ENCODE assay signal across 8 cellular contexts in genomic region chr1:219066631-219067349, GRCh38.
DNase-seq lines count a peak whose midpoint lies in the region; ATAC-seq lines count a peak whose summit lies in the region.

No MANE protein-coding gene starts in this region.

- peaks cover 4% of the 10 kb centered on the region for H3K9me3 Mint-ChIP-seq in activated CD4-positive, alpha-beta T cell treated with anti-CD3 and anti-CD28 coated beads for 36 hours (ENCODE audit: low read depth)

- H3K27me3 ChIP-seq in rectal smooth muscle tissue (ENCODE audit: control insufficient read depth, insufficient read depth, low read length) = no peaks in the 10 kb centered on the region

- peaks cover 3% of the 10 kb centered on the region for H3K4me1 ChIP-seq in rectal smooth muscle tissue (ENCODE audit: control insufficient read depth, insufficient read depth, low read length)

- H3K36me3 Mint-ChIP-seq in activated CD4-positive, alpha-beta T cell treated with anti-CD3 and anti-CD28 coated beads for 36 hours (ENCODE audit: low read depth) = no peaks in the 10 kb centered on the region

- no peaks in the 10 kb centered on the region for H3K36me3 ChIP-seq in rectal smooth muscle tissue (ENCODE audit: control insufficient read depth, insufficient read depth, low read length)

- no peak overlapping the region for H3K4me3 Mint-ChIP-seq in activated CD4-positive, alpha-beta T cell treated with anti-CD3 and anti-CD28 coated beads for 36 hours

- H3K9ac ChIP-seq in rectal smooth muscle tissue (ENCODE audit: low read length) = no peak overlapping the region

- H3K27ac ChIP-seq in rectal smooth muscle tissue (ENCODE audit: low read depth, low read length) = peak overlapping the region; percentile 7

- POLR2A ChIA-PET in activated CD4-positive, alpha-beta T cell treated with anti-CD3 and anti-CD28 coated beads for 36 hours (lab: Charles Lee) = no interaction called here

- CTCF ChIA-PET in activated CD4-positive, alpha-beta T cell treated with anti-CD3 and anti-CD28 coated beads for 36 hours (lab: Charles Lee) = interaction anchor here (0.6 kb wide), 1 partner anchor 383 kb away, joined by 3 read pairs; no protein-coding TSS in a partner anchor

- H3K27ac Mint-ChIP-seq in activated CD4-positive, alpha-beta T cell treated with anti-CD3 and anti-CD28 coated beads for 36 hours = no peak overlapping the region

- no peak overlapping the region for H3K4me3 ChIP-seq in rectal smooth muscle tissue (ENCODE audit: low read length)

- no peak for DNase-seq in activated CD4-positive, alpha-beta T cell treated with anti-CD3 and anti-CD28 coated beads for 36 hours
- no peak for DNase-seq in activated CD4-positive, alpha-beta T cell treated with anti-CD3 and anti-CD28 coated beads, Interleukin-2, amount 50 U/mL, for 4 hours
- DNase-seq in NCI-H226 (peak; percentile 10), fibroblast of peridontal ligament (ENCODE audit: extremely low read depth) (peak; percentile 85), NOMO-1 treated with DMSO at 0.1 percent for 48 hours (lab: John Stamatoyannopoulos, UW; ENCODE audit: unreplicated experiment) (no peak)
- DNase-seq in activated CD4-positive, alpha-beta T cell treated with anti-CD3 and anti-CD28 coated beads for 48 hours = no peak

- H3K27me3 Mint-ChIP-seq in activated CD4-positive, alpha-beta T cell treated with anti-CD3 and anti-CD28 coated beads for 36 hours = peaks cover 2% of the 10 kb centered on the region

- H3K4me1 Mint-ChIP-seq in activated CD4-positive, alpha-beta T cell treated with anti-CD3 and anti-CD28 coated beads for 36 hours = peaks cover 3% of the 10 kb centered on the region

- peak; percentile 49 for ATAC-seq in activated CD4-positive, alpha-beta T cell treated with anti-CD3 and anti-CD28 coated beads for 36 hours
- no peak for ATAC-seq in HG03521 (IDR thresholded peaks at IDR 0.05; ENCODE audit: unreplicated experiment)

- intact Hi-C loops in activated CD4-positive, alpha-beta T cell treated with anti-CD3 and anti-CD28 coated beads for 36 hours (cut with DNase I, micrococcal nuclease) = loop anchor here in 1 of 2 experiments (5.0 to 10.0 kb wide), 2 partner anchors 261 to 712 kb away; no protein-coding TSS in a partner anchor

Comparison
In these comparisons a context has a peak if more than half of its experiments do, and no peak if none do; other contexts are left out.
1. DNase-seq: peak in NCI-H226 (single experiment) and fibroblast of peridontal ligament (single experiment); none in activated CD4-positive, alpha-beta T cell treated with anti-CD3 and anti-CD28 coated beads for 36 hours (single experiment), activated CD4-positive, alpha-beta T cell treated with anti-CD3 and anti-CD28 coated beads, Interleukin-2, amount 50 U/mL, for 4 hours (0 of 2), NOMO-1 treated with DMSO at 0.1 percent for 48 hours (single experiment) and activated CD4-positive, alpha-beta T cell treated with anti-CD3 and anti-CD28 coated beads for 48 hours (single experiment).